Comparison of ENCODE assay signal across 19 cellular contexts in genomic region chr2:16852651-16853050, GRCh38.
"Had no signal": no experiment of that assay in that cellular context is flagged by ENCODE, and none has a peak within 500 bp of the region (broad histone marks: within the 10 kb centered on the region; RNA-seq: fewer than 3 reads in every experiment).

No MANE protein-coding gene starts in this region.

- H3K27ac Mint-ChIP-seq: naive thymus-derived CD8-positive, alpha-beta T cell; type B pancreatic cell had no signal

- H3K4me3 ChIP-seq: colonic mucosa, mucosa of descending colon, right atrium auricular region, smooth muscle cell, suprapubic skin, thyroid gland, uterus had no signal

- H3K9me3 ChIP-seq: colonic mucosa, mucosa of descending colon, neutrophil, right atrium auricular region, suprapubic skin, thyroid gland, uterus had no signal

- H3K27me3 ChIP-seq: colonic mucosa, neutrophil, right atrium auricular region, suprapubic skin, thyroid gland, uterus had no signal

- H3K36me3 ChIP-seq: colonic mucosa, neutrophil, right atrium auricular region, suprapubic skin, thyroid gland, uterus had no signal

- H3K4me1 Mint-ChIP-seq: naive thymus-derived CD8-positive, alpha-beta T cell had no signal

- DNase-seq: colonic mucosa; dermis blood vessel endothelial cell; erythroblast; foreskin melanocyte; head of caudate nucleus; hippocampal formation; mucosa of descending colon; naive thymus-derived CD8-positive, alpha-beta T cell; posterior cingulate gyrus; stimulated activated CD4-positive, alpha-beta T cell treated with anti-CD3 and anti-CD28 coated beads, Interleukin-2, amount 100 ng/mL, for 48 hours; stimulated activated naive CD4-positive, alpha-beta T cell treated with Interleukin-2 at 50 U/mL for 16 hours; thyroid gland; uterus had no signal

- H3K4me3 Mint-ChIP-seq: naive thymus-derived CD8-positive, alpha-beta T cell; type B pancreatic cell had no signal

- H3K27me3 Mint-ChIP-seq: type B pancreatic cell had no signal

- H3K4me2 ChIP-seq: smooth muscle cell had no signal

- H3K27ac ChIP-seq: colonic mucosa, neutrophil, right atrium auricular region, suprapubic skin, thyroid gland, uterus had no signal

- H3K9me3 Mint-ChIP-seq: type B pancreatic cell had no signal

- ATAC-seq: left lobe of liver; mucosa of descending colon; naive thymus-derived CD8-positive, alpha-beta T cell had no signal

- H3K4me1 ChIP-seq: colonic mucosa, right atrium auricular region, suprapubic skin, thyroid gland, uterus had no signal

- H3K36me3 Mint-ChIP-seq: naive thymus-derived CD8-positive, alpha-beta T cell; type B pancreatic cell had no signal
